ENCODE assay signal across 1 cellular context in the genomic region with DNA sequence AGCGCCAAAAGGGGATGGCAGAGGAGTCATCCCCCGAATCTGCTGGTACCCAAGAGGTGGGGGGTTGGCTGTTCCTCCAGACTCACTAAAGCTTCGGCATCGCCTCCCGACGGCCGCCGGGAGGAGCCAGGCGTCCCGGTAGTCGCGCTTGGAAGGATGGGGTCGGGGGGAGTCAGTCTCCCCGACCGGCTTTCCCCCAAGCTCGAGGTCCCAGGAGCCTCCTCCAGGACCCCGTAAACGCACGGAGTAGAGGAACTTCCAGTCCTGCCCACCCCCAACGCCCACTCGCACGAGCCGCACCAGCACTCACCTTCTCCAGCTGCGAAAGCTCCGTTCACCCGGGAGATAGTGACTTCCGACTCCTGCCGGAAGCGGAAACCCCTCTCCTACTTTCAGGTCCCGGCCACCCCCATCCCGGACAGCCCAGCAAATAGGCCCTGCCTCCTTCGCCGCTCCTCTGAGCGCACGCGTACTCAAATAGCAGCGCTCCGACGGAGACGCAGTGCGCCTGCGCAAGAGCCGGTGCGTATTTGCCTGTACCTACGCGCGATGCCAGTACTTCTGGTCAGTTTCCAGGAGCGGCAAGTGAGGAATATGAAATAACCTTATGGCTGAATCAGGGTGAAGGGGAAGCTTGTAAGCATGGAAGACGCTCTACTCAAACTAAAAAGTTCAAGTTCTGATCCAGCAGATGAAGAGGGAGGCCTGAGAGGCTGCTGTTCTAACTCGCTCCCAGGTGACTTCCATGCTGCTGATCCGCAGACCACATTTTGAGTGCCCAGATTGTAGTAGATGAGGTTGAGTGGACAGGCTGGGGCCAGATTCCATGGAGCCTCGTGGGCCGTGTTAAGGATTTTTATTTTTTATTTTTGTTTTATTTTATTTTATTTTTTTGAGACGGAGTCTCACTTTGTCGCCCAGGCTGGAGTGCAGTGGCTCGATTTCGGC.
TF ChIP-seq lines count a peak whose summit lies in the region.

A gene (minus strand): TSS at position 350 of the 948 bp plus-strand sequence. CDS start 4,883 bp downstream, outside the sequence.

TF ChIP-seq in HEK293, 187 proteins besides CTCF, POLR2A, EP300 and RAD21 (continued from another document and continues in another):
- TF ChIP-seq ZNF529 (tag by site-specific recombination; IDR thresholded peaks at IDR 0.05; ENCODE audit: insufficient replicate concordance) = no peak
- TF ChIP-seq, protein P1, sequence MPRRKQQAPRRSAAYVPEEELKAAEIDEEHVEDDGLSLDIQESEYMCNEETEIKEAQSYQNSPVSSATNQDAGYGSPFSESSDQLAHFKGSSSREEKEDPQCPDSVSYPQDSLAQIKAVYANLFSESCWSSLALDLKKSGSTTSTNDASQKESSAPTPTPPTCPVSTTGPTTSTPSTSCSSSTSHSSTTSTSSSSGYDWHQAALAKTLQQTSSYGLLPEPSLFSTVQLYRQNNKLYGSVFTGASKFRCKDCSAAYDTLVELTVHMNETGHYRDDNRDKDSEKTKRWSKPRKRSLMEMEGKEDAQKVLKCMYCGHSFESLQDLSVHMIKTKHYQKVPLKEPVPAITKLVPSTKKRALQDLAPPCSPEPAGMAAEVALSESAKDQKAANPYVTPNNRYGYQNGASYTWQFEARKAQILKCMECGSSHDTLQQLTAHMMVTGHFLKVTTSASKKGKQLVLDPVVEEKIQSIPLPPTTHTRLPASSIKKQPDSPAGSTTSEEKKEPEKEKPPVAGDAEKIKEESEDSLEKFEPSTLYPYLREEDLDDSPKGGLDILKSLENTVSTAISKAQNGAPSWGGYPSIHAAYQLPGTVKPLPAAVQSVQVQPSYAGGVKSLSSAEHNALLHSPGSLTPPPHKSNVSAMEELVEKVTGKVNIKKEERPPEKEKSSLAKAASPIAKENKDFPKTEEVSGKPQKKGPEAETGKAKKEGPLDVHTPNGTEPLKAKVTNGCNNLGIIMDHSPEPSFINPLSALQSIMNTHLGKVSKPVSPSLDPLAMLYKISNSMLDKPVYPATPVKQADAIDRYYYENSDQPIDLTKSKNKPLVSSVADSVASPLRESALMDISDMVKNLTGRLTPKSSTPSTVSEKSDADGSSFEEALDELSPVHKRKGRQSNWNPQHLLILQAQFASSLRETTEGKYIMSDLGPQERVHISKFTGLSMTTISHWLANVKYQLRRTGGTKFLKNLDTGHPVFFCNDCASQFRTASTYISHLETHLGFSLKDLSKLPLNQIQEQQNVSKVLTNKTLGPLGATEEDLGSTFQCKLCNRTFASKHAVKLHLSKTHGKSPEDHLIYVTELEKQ (tag by site-specific recombination; IDR thresholded peaks at IDR 0.05; ENCODE audit: borderline replicate concordance) = no peak
- no peak for TF ChIP-seq ZNF23 (tag by site-specific recombination; IDR thresholded peaks at IDR 0.05; ENCODE audit: borderline replicate concordance)
- TF ChIP-seq, protein P2, sequence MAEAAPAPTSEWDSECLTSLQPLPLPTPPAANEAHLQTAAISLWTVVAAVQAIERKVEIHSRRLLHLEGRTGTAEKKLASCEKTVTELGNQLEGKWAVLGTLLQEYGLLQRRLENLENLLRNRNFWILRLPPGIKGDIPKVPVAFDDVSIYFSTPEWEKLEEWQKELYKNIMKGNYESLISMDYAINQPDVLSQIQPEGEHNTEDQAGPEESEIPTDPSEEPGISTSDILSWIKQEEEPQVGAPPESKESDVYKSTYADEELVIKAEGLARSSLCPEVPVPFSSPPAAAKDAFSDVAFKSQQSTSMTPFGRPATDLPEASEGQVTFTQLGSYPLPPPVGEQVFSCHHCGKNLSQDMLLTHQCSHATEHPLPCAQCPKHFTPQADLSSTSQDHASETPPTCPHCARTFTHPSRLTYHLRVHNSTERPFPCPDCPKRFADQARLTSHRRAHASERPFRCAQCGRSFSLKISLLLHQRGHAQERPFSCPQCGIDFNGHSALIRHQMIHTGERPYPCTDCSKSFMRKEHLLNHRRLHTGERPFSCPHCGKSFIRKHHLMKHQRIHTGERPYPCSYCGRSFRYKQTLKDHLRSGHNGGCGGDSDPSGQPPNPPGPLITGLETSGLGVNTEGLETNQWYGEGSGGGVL (tag by site-specific recombination; IDR thresholded peaks at IDR 0.05) = no peak
- no peak for TF ChIP-seq KLF1 (tag by site-specific recombination; IDR thresholded peaks at IDR 0.05)
- no peak for TF ChIP-seq ZNF24 (tag by site-specific recombination; IDR thresholded peaks at IDR 0.05)
- TF ChIP-seq, protein P3, sequence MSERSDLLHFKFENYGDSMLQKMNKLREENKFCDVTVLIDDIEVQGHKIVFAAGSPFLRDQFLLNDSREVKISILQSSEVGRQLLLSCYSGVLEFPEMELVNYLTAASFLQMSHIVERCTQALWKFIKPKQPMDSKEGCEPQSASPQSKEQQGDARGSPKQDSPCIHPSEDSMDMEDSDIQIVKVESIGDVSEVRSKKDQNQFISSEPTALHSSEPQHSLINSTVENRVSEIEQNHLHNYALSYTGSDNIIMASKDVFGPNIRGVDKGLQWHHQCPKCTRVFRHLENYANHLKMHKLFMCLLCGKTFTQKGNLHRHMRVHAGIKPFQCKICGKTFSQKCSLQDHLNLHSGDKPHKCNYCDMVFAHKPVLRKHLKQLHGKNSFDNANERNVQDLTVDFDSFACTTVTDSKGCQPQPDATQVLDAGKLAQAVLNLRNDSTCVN (tag by site-specific recombination; optimal IDR thresholded peaks at IDR 0.05) = peak; percentile 26
- TF ChIP-seq, protein P4, sequence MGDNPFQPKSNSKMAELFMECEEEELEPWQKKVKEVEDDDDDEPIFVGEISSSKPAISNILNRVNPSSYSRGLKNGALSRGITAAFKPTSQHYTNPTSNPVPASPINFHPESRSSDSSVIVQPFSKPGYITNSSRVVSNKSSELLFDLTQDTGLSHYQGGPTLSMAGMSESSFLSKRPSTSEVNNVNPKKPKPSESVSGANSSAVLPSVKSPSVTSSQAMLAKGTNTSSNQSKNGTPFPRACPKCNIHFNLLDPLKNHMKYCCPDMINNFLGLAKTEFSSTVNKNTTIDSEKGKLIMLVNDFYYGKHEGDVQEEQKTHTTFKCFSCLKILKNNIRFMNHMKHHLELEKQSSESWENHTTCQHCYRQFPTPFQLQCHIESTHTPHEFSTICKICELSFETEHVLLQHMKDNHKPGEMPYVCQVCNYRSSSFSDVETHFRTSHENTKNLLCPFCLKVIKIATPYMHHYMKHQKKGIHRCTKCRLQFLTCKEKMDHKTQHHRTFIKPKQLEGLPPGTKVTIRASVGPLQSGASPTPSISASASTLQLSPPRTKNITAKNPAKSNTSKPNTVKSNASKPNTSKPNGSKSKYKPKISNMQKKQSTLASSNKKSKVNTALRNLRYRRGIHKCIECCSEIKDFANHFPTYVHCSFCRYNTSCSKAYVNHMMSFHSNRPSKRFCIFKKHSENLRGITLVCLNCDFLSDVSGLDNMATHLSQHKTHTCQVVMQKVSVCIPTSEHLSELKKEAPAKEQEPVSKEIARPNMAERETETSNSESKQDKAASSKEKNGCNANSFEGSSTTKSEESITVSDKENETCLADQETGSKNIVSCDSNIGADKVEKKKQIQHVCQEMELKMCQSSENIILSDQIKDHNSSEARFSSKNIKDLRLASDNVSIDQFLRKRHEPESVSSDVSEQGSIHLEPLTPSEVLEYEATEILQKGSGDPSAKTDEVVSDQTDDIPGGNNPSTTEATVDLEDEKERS (tag by site-specific recombination; IDR thresholded peaks at IDR 0.05) = no peak
- TF ChIP-seq KLF16 (tag by site-specific recombination; IDR thresholded peaks at IDR 0.05) = peak; percentile 61
- no peak; the same call in 1 of the 2 replicates for TF ChIP-seq OVOL3 (tag by site-specific recombination; IDR thresholded peaks at IDR 0.05)
- TF ChIP-seq ZNF785 (tag by site-specific recombination; IDR thresholded peaks at IDR 0.05) = no peak
- TF ChIP-seq OSR2 (tag by site-specific recombination; IDR thresholded peaks at IDR 0.05) = no peak
- TF ChIP-seq ZNF837 (tag by site-specific recombination; IDR thresholded peaks at IDR 0.05) = no peak
- TF ChIP-seq ZNF843 (tag by site-specific recombination; IDR thresholded peaks at IDR 0.05) = peak; percentile 15; the same call in 1 of the 2 replicates
- TF ChIP-seq, protein P5, sequence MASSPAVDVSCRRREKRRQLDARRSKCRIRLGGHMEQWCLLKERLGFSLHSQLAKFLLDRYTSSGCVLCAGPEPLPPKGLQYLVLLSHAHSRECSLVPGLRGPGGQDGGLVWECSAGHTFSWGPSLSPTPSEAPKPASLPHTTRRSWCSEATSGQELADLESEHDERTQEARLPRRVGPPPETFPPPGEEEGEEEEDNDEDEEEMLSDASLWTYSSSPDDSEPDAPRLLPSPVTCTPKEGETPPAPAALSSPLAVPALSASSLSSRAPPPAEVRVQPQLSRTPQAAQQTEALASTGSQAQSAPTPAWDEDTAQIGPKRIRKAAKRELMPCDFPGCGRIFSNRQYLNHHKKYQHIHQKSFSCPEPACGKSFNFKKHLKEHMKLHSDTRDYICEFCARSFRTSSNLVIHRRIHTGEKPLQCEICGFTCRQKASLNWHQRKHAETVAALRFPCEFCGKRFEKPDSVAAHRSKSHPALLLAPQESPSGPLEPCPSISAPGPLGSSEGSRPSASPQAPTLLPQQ (tag by site-specific recombination; IDR thresholded peaks at IDR 0.05) = no peak
- TF ChIP-seq ZNF2 (tag by site-specific recombination; IDR thresholded peaks at IDR 0.05) = no peak
- TF ChIP-seq, protein P6, sequence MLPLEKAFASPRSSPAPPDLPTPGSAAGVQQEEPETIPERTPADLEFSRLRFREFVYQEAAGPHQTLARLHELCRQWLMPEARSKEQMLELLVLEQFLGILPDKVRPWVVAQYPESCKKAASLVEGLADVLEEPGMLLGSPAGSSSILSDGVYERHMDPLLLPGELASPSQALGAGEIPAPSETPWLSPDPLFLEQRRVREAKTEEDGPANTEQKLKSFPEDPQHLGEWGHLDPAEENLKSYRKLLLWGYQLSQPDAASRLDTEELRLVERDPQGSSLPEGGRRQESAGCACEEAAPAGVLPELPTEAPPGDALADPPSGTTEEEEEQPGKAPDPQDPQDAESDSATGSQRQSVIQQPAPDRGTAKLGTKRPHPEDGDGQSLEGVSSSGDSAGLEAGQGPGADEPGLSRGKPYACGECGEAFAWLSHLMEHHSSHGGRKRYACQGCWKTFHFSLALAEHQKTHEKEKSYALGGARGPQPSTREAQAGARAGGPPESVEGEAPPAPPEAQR (tag by site-specific recombination; IDR thresholded peaks at IDR 0.05) = no peak
- TF ChIP-seq ZNF426 (tag by site-specific recombination; IDR thresholded peaks at IDR 0.05) = no peak
- TF ChIP-seq HOXC10 (CRISPR knock-in tag; IDR thresholded peaks at IDR 0.05) = no peak
- no peak for TF ChIP-seq ZNF792 (tag by site-specific recombination; IDR thresholded peaks at IDR 0.05)
- peak; percentile 31; the same call in 1 of the 2 replicates for TF ChIP-seq ZNF623 (tag by site-specific recombination; IDR thresholded peaks at IDR 0.05)
- no peak for TF ChIP-seq ZNF155 (tag by site-specific recombination; IDR thresholded peaks at IDR 0.05)
- no peak for TF ChIP-seq ZFP69B (tag by site-specific recombination; IDR thresholded peaks at IDR 0.05)
- peak; percentile 78 for TF ChIP-seq ZNF335 (tag by site-specific recombination; conservative IDR thresholded peaks at IDR 0.05)
- no peak for TF ChIP-seq ZNF596 (tag by site-specific recombination; IDR thresholded peaks at IDR 0.05)
- TF ChIP-seq ZNF624 (tag by site-specific recombination; IDR thresholded peaks at IDR 0.05) = no peak
- TF ChIP-seq, protein P7, sequence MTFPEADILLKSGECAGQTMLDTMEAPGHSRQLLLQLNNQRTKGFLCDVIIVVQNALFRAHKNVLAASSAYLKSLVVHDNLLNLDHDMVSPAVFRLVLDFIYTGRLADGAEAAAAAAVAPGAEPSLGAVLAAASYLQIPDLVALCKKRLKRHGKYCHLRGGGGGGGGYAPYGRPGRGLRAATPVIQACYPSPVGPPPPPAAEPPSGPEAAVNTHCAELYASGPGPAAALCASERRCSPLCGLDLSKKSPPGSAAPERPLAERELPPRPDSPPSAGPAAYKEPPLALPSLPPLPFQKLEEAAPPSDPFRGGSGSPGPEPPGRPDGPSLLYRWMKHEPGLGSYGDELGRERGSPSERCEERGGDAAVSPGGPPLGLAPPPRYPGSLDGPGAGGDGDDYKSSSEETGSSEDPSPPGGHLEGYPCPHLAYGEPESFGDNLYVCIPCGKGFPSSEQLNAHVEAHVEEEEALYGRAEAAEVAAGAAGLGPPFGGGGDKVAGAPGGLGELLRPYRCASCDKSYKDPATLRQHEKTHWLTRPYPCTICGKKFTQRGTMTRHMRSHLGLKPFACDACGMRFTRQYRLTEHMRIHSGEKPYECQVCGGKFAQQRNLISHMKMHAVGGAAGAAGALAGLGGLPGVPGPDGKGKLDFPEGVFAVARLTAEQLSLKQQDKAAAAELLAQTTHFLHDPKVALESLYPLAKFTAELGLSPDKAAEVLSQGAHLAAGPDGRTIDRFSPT (tag by site-specific recombination; IDR thresholded peaks at IDR 0.05) = no peak
- no peak for TF ChIP-seq ZNF19 (tag by site-specific recombination; IDR thresholded peaks at IDR 0.05; ENCODE audit: low read depth)
- no peak for TF ChIP-seq ZNF221 (tag by site-specific recombination; IDR thresholded peaks at IDR 0.05; ENCODE audit: borderline replicate concordance)
- TF ChIP-seq ZFP37 (tag by site-specific recombination; IDR thresholded peaks at IDR 0.05) = no peak
- no peak for TF ChIP-seq ZNF555 (tag by site-specific recombination; conservative IDR thresholded peaks at IDR 0.05)
- TF ChIP-seq ZNF600 (tag by site-specific recombination; IDR thresholded peaks at IDR 0.05) = peak; percentile 61; the same call in 1 of the 2 replicates
- TF ChIP-seq GLI4 (tag by site-specific recombination; IDR thresholded peaks at IDR 0.05) = no peak
- no peak for TF ChIP-seq ZNF248 (tag by site-specific recombination; IDR thresholded peaks at IDR 0.05)
- TF ChIP-seq, protein P8, sequence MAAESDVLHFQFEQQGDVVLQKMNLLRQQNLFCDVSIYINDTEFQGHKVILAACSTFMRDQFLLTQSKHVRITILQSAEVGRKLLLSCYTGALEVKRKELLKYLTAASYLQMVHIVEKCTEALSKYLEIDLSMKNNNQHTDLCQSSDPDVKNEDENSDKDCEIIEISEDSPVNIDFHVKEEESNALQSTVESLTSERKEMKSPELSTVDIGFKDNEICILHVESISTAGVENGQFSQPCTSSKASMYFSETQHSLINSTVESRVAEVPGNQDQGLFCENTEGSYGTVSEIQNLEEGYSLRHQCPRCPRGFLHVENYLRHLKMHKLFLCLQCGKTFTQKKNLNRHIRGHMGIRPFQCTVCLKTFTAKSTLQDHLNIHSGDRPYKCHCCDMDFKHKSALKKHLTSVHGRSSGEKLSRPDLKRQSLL (tag by site-specific recombination; IDR thresholded peaks at IDR 0.05) = no peak
- no peak for TF ChIP-seq ZNF621 (tag by site-specific recombination; IDR thresholded peaks at IDR 0.05)
- no peak for TF ChIP-seq SALL2 (tag by site-specific recombination; IDR thresholded peaks at IDR 0.05; ENCODE audit: borderline replicate concordance)
- no peak for TF ChIP-seq ZNF292 (tag by site-specific recombination; IDR thresholded peaks at IDR 0.05; ENCODE audit: borderline replicate concordance, low read depth)
- TF ChIP-seq SP2 (tag by site-specific recombination; IDR thresholded peaks at IDR 0.05) = peak; percentile 94
- no peak for TF ChIP-seq ZNF670 (tag by site-specific recombination; IDR thresholded peaks at IDR 0.05; ENCODE audit: low read depth)
- no peak for TF ChIP-seq ZNF133 (tag by site-specific recombination; IDR thresholded peaks at IDR 0.05)
- no peak; the same call in 1 of the 2 replicates for TF ChIP-seq ZNF561 (tag by site-specific recombination; IDR thresholded peaks at IDR 0.05; ENCODE audit: borderline replicate concordance)
- TF ChIP-seq, protein P9, sequence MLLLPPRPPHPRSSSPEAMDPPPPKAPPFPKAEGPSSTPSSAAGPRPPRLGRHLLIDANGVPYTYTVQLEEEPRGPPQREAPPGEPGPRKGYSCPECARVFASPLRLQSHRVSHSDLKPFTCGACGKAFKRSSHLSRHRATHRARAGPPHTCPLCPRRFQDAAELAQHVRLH (tag by site-specific recombination; IDR thresholded peaks at IDR 0.05) = no peak
- no peak for TF ChIP-seq ZNF404 (tag by site-specific recombination; IDR thresholded peaks at IDR 0.05)
